In genomic region chr12:109052415-109053323, GRCh38 we compare ENCODE assay signal across 1 cellular context.
TF ChIP-seq lines count a peak whose summit lies in the region.

USP30 (plus strand) TSS chr12:109052576; CDS start chr12:109052679, 103 bp downstream.

TF ChIP-seq in HepG2, 621 proteins besides CTCF, POLR2A, EP300 and RAD21 (continued from another document and continues in another):
- no peak for TF ChIP-seq MLXIP (CRISPR knock-in tag; IDR thresholded peaks at IDR 0.05; ENCODE audit: borderline replicate concordance)
- no peak for TF ChIP-seq ZFP62 (CRISPR knock-in tag; IDR thresholded peaks at IDR 0.05)
- TF ChIP-seq SP4 (CRISPR knock-in tag; IDR thresholded peaks at IDR 0.05), result peak; percentile 79
- TF ChIP-seq ARNTL (CRISPR knock-in tag; IDR thresholded peaks at IDR 0.05), result 0 out of 2 replicates have a peak, but pooled peaks have one; percentile 46
- peak; percentile 97 for TF ChIP-seq ZNF788 (CRISPR knock-in tag; IDR thresholded peaks at IDR 0.05; ENCODE audit: borderline replicate concordance)
- peak; percentile 71 for TF ChIP-seq ZNF407 (CRISPR knock-in tag; IDR thresholded peaks at IDR 0.05; ENCODE audit: not compliant biosample characterization)
- no peak for TF ChIP-seq ZNF101 (CRISPR knock-in tag; IDR thresholded peaks at IDR 0.05; ENCODE audit: borderline replicate concordance, low read depth)
- no peak for TF ChIP-seq ZFP36L1 (CRISPR knock-in tag; IDR thresholded peaks at IDR 0.05)
- TF ChIP-seq ZNF589 (CRISPR knock-in tag; conservative IDR thresholded peaks at IDR 0.05), result peak; percentile 72
- TF ChIP-seq ZNF431 (CRISPR knock-in tag; IDR thresholded peaks at IDR 0.05; ENCODE audit: borderline replicate concordance, low read depth), result 0 out of 2 replicates have a peak, but pooled peaks have one; percentile 52
- no peak for TF ChIP-seq CC2D1A (CRISPR knock-in tag; IDR thresholded peaks at IDR 0.05)
- peak; percentile 61; the same call in 1 of the 2 replicates for TF ChIP-seq FOXJ3 (CRISPR knock-in tag; IDR thresholded peaks at IDR 0.05; ENCODE audit: borderline replicate concordance)
- TF ChIP-seq MBNL3 (CRISPR knock-in tag; conservative IDR thresholded peaks at IDR 0.05), result no peak
- TF ChIP-seq SIX1 (CRISPR knock-in tag; IDR thresholded peaks at IDR 0.05; ENCODE audit: borderline replicate concordance), result no peak
- TF ChIP-seq SRSF4 (IDR thresholded peaks at IDR 0.05; ENCODE audit: low read depth, low read length, poor library complexity, severe bottlenecking), result no peak
- TF ChIP-seq ZBTB46 (CRISPR knock-in tag; IDR thresholded peaks at IDR 0.05; ENCODE audit: borderline replicate concordance), result no peak
- TF ChIP-seq BRCA1 (CRISPR knock-in tag; IDR thresholded peaks at IDR 0.05), result 0 out of 2 replicates have a peak, but pooled peaks have one; percentile 73
- no peak for TF ChIP-seq SMAD9 (CRISPR knock-in tag; IDR thresholded peaks at IDR 0.05)
- no peak; the same call in 1 of the 2 replicates for TF ChIP-seq ZNF790 (CRISPR knock-in tag; IDR thresholded peaks at IDR 0.05; ENCODE audit: borderline replicate concordance)
- peak; percentile 76; the same call in 1 of the 2 replicates for TF ChIP-seq EHMT2 (IDR thresholded peaks at IDR 0.05; ENCODE audit: borderline replicate concordance, low read depth, low read length)
- TF ChIP-seq ISX (CRISPR knock-in tag; conservative IDR thresholded peaks at IDR 0.05), result no peak
- TF ChIP-seq NFKBIZ (CRISPR knock-in tag; IDR thresholded peaks at IDR 0.05), result peak; percentile 92; the same call in 1 of the 2 replicates
- TF ChIP-seq ZNF414 (CRISPR knock-in tag; IDR thresholded peaks at IDR 0.05), result peak; percentile 62; the same call in 1 of the 2 replicates
- peak; percentile 94; the same call in 1 of the 2 replicates for TF ChIP-seq ZNF614 (CRISPR knock-in tag; IDR thresholded peaks at IDR 0.05; ENCODE audit: borderline replicate concordance)
- TF ChIP-seq GRHL1 (CRISPR knock-in tag; conservative IDR thresholded peaks at IDR 0.05), result no peak
- TF ChIP-seq ELF1 (CRISPR knock-in tag; IDR thresholded peaks at IDR 0.05), result peak; percentile 80
- TF ChIP-seq ZNF253 (CRISPR knock-in tag; IDR thresholded peaks at IDR 0.05; ENCODE audit: borderline replicate concordance), result no peak
- peak; percentile 63 for TF ChIP-seq CEBPG (CRISPR knock-in tag; IDR thresholded peaks at IDR 0.05)
- TF ChIP-seq ZBTB20 (CRISPR knock-in tag; IDR thresholded peaks at IDR 0.05; ENCODE audit: borderline replicate concordance, low read depth), result peak; percentile 82
- peak; percentile 85 for TF ChIP-seq SRF (IDR thresholded peaks at IDR 0.05; ENCODE audit: low read depth, low read length)
- TF ChIP-seq ZHX1 (CRISPR knock-in tag; IDR thresholded peaks at IDR 0.05; ENCODE audit: low read depth), result no peak
- TF ChIP-seq ZNF354B (CRISPR knock-in tag; IDR thresholded peaks at IDR 0.05), result 0 out of 2 replicates have a peak, but pooled peaks have one; percentile 45
- no peak for TF ChIP-seq DNMT3B (CRISPR knock-in tag; conservative IDR thresholded peaks at IDR 0.05)
- TF ChIP-seq KLF13 (CRISPR knock-in tag; IDR thresholded peaks at IDR 0.05), result 0 out of 2 replicates have a peak, but pooled peaks have one; percentile 78
- TF ChIP-seq ZUFSP (CRISPR knock-in tag; IDR thresholded peaks at IDR 0.05; ENCODE audit: borderline replicate concordance), result no peak
- TF ChIP-seq ZNF484 (CRISPR knock-in tag; IDR thresholded peaks at IDR 0.05; ENCODE audit: borderline replicate concordance, low read depth), result no peak
- TF ChIP-seq GFI1 (CRISPR knock-in tag; IDR thresholded peaks at IDR 0.05; ENCODE audit: borderline replicate concordance), result peak; percentile 56
- TF ChIP-seq SATB2 (CRISPR knock-in tag; IDR thresholded peaks at IDR 0.05), result 0 out of 2 replicates have a peak, but pooled peaks have one; percentile 25
